ENCODE assay signal across 11 cellular contexts in genomic region chr1:207806531-207807394, GRCh38. TPM values are rescaled to one million over a fixed set of nuclear protein-coding genes. Genes with fewer than 3 reads are reported as not detected.
DNase-seq lines count a peak whose midpoint lies in the region; ATAC-seq and TF ChIP-seq lines count a peak whose summit lies in the region.
"Had no signal": no experiment of that assay in that cellular context is flagged by ENCODE, and none has a peak within 500 bp of the region (broad histone marks: within the 10 kb centered on the region; RNA-seq: fewer than 3 reads in every experiment).

No MANE protein-coding gene starts in this region.

- H3K27ac ChIP-seq in left ventricle myocardium inferior (replicated peaks) (peak overlapping the region; percentile 97), lung (ENCODE audit: low read depth in 1 of 2, low read length in 1 of 2) (peak overlapping the region; percentile 81 to 83), uterus (peak overlapping the region; percentile 69 to 73)
- H3K27ac ChIP-seq: VCaP had no signal

- no peak for TF ChIP-seq POLR2A in uterus (IDR thresholded peaks at IDR 0.05)

- intact Hi-C loops in left ventricle myocardium inferior (cut with micrococcal nuclease): no loop called here
- intact Hi-C loops in left ventricle myocardium superior (cut with micrococcal nuclease): no loop called here
- intact Hi-C loops in uterus (cut with DNase I; ENCODE audit: low total_unique reads): no loop called here

- ATAC-seq in left ventricle myocardium superior: no peak
- no peak for ATAC-seq in lung (ENCODE audit: insufficient read depth, low FRiP score)
- ATAC-seq in HG03571 (IDR thresholded peaks at IDR 0.05; ENCODE audit: unreplicated experiment): no peak
- no peak for ATAC-seq in HG03378 (IDR thresholded peaks at IDR 0.05; ENCODE audit: unreplicated experiment)

- DNase-seq in left ventricle myocardium inferior (no peak), left ventricle myocardium superior (no peak), astrocyte of the hippocampus (ENCODE audit: low read depth, low spot score) (peak; percentile 62), lung (ENCODE audit: low spot score) (no peak), uterus (no peak), NCI-H2029 (lab: John Stamatoyannopoulos, UW) (no peak)
- DNase-seq: DND-41; stimulated activated CD4-positive, alpha-beta T cell treated with anti-CD3 and anti-CD28 coated beads, Interleukin-1b, Interleukin-23, amount 100 ng/mL, for 48 hours had no signal

- H3K4me3 ChIP-seq in left ventricle myocardium inferior: peak overlapping the region; percentile 43
- H3K4me3 ChIP-seq in lung: no peak overlapping the region
- H3K4me3 ChIP-seq in uterus: no peak overlapping the region

- 71 to 80% methylated on average over 11 of the region's 11 CpGs for WGBS in lung, 2 donors

- peaks cover 98% of the 10 kb centered on the region for H3K36me3 ChIP-seq in left ventricle myocardium inferior
- H3K36me3 ChIP-seq in lung (ENCODE audit: control insufficient read depth in 2 of 2, insufficient read depth in 2 of 2, low read length in 2 of 2): peaks cover 13 to 47% of the 10 kb centered on the region in 2 donors
- H3K36me3 ChIP-seq in uterus: no peaks in the 10 kb centered on the region

- H3K4me1 ChIP-seq in left ventricle myocardium inferior: peaks cover 100% of the 10 kb centered on the region
- H3K4me1 ChIP-seq in lung (ENCODE audit: control insufficient read depth in 2 of 2, insufficient read depth in 2 of 2, low read length in 2 of 2): peaks cover 36 to 57% of the 10 kb centered on the region in 2 donors
- peaks cover 21 to 22% of the 10 kb centered on the region in 2 donors for H3K4me1 ChIP-seq in uterus

- no peaks in the 10 kb centered on the region for H3K27me3 ChIP-seq in left ventricle myocardium inferior (ENCODE audit: low read depth)
- H3K27me3 ChIP-seq in lung (ENCODE audit: control insufficient read depth, insufficient read depth): no peaks in the 10 kb centered on the region
- H3K27me3 ChIP-seq in uterus: no peaks in the 10 kb centered on the region

- H3K9me3 ChIP-seq in left ventricle myocardium inferior (replicated peaks) (no peaks in the 10 kb centered on the region), lung (ENCODE audit: control insufficient read depth in 2 of 2, insufficient read depth in 1 of 2, low read length in 1 of 2) (no peaks in the 10 kb centered on the region), uterus (no peaks in the 10 kb centered on the region)

- no peak for TF ChIP-seq CTCF in left ventricle myocardium inferior (IDR thresholded peaks at IDR 0.05; ENCODE audit: borderline replicate concordance)
- TF ChIP-seq CTCF in lung (IDR thresholded peaks at IDR 0.05; ENCODE audit: control extremely low read depth, extremely low read depth): no peak
- TF ChIP-seq CTCF in uterus (IDR thresholded peaks at IDR 0.05): no peak

RNA-seq across cellular contexts. Expression of gene CD46, which starts 54.9 kb away (rescaled TPM):
- 105 TPM for total RNA-seq in left ventricle myocardium inferior
- total RNA-seq in left ventricle myocardium superior: 113 TPM
- 100 to 1,000 TPM; 267 to 420 TPM for total RNA-seq in lung
- polyA plus RNA-seq in lung: 100 to 1,000 TPM; 157 to 162 TPM
- total RNA-seq in uterus: 100 to 1,000 TPM; 118 to 195 (median 174) TPM
